ENCODE assay signal across 1 cellular context in the genomic region with DNA sequence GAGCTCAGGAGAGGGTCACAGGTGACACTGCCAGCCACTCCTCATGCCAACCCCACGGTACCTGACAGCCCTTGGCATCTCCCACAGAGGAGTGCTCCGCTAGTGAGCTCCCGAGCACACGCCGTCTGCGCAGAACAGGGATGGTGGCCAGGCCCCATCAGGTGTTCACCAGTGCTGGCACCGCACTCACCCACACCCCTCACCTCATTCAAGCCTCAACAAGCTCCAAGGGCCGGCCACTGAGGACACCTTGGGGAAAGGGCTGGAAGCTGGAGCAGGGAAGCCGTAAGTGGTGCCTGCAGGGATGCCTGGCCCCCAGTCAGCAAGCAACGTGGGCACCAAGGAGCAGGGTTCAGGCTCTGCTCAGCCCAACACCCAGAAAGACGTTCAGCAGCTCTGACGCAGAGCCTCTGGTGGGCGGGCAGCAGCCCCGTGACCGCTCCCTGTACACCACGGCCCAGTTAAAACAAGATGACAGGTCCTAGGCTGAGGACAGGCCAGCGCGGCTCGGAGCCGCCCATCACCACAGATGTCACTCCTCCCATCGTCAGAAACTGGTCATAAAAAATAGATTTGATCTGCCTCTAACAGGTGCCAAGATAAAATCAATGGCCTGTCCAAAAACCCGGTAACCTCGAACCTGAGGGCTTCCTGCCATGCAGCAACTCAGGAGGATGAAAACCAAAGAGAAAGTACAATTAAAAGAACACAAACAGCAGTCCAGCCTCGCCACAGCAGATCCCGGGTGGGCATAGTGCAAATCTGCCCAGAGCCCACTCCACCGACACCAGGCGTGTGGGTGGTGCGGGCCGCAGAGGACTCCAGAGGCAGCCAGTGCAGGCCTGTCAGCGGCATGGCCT.
TF ChIP-seq lines count a peak whose summit lies in the region.

No MANE protein-coding gene starts in this region.

TF ChIP-seq in GM23338, 12 proteins besides CTCF, POLR2A, EP300 and RAD21 (continued from another document):
- TF ChIP-seq, protein P1, sequence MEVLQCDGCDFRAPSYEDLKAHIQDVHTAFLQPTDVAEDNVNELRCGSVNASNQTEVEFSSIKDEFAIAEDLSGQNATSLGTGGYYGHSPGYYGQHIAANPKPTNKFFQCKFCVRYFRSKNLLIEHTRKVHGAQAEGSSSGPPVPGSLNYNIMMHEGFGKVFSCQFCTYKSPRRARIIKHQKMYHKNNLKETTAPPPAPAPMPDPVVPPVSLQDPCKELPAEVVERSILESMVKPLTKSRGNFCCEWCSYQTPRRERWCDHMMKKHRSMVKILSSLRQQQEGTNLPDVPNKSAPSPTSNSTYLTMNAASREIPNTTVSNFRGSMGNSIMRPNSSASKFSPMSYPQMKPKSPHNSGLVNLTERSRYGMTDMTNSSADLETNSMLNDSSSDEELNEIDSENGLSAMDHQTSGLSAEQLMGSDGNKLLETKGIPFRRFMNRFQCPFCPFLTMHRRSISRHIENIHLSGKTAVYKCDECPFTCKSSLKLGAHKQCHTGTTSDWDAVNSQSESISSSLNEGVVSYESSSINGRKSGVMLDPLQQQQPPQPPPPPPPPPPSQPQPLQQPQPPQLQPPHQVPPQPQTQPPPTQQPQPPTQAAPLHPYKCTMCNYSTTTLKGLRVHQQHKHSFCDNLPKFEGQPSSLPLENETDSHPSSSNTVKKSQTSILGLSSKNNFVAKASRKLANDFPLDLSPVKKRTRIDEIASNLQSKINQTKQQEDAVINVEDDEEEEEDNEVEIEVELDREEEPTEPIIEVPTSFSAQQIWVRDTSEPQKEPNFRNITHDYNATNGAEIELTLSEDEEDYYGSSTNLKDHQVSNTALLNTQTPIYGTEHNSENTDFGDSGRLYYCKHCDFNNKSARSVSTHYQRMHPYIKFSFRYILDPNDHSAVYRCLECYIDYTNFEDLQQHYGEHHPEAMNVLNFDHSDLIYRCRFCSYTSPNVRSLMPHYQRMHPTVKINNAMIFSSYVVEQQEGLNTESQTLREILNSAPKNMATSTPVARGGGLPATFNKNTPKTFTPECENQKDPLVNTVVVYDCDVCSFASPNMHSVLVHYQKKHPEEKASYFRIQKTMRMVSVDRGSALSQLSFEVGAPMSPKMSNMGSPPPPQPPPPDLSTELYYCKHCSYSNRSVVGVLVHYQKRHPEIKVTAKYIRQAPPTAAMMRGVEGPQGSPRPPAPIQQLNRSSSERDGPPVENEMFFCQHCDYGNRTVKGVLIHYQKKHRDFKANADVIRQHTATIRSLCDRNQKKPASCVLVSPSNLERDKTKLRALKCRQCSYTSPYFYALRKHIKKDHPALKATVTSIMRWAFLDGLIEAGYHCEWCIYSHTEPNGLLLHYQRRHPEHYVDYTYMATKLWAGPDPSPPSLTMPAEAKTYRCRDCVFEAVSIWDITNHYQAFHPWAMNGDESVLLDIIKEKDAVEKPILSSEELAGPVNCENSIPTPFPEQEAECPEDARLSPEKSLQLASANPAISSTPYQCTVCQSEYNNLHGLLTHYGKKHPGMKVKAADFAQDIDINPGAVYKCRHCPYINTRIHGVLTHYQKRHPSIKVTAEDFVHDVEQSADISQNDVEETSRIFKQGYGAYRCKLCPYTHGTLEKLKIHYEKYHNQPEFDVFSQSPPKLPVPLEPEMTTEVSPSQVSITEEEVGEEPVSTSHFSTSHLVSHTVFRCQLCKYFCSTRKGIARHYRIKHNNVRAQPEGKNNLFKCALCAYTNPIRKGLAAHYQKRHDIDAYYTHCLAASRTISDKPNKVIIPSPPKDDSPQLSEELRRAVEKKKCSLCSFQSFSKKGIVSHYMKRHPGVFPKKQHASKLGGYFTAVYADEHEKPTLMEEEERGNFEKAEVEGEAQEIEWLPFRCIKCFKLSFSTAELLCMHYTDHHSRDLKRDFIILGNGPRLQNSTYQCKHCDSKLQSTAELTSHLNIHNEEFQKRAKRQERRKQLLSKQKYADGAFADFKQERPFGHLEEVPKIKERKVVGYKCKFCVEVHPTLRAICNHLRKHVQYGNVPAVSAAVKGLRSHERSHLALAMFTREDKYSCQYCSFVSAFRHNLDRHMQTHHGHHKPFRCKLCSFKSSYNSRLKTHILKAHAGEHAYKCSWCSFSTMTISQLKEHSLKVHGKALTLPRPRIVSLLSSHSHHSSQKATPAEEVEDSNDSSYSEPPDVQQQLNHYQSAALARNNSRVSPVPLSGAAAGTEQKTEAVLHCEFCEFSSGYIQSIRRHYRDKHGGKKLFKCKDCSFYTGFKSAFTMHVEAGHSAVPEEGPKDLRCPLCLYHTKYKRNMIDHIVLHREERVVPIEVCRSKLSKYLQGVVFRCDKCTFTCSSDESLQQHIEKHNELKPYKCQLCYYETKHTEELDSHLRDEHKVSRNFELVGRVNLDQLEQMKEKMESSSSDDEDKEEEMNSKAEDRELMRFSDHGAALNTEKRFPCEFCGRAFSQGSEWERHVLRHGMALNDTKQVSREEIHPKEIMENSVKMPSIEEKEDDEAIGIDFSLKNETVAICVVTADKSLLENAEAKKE (CRISPR knock-in tag; IDR thresholded peaks at IDR 0.05), result no peak
- TF ChIP-seq, protein P2, sequence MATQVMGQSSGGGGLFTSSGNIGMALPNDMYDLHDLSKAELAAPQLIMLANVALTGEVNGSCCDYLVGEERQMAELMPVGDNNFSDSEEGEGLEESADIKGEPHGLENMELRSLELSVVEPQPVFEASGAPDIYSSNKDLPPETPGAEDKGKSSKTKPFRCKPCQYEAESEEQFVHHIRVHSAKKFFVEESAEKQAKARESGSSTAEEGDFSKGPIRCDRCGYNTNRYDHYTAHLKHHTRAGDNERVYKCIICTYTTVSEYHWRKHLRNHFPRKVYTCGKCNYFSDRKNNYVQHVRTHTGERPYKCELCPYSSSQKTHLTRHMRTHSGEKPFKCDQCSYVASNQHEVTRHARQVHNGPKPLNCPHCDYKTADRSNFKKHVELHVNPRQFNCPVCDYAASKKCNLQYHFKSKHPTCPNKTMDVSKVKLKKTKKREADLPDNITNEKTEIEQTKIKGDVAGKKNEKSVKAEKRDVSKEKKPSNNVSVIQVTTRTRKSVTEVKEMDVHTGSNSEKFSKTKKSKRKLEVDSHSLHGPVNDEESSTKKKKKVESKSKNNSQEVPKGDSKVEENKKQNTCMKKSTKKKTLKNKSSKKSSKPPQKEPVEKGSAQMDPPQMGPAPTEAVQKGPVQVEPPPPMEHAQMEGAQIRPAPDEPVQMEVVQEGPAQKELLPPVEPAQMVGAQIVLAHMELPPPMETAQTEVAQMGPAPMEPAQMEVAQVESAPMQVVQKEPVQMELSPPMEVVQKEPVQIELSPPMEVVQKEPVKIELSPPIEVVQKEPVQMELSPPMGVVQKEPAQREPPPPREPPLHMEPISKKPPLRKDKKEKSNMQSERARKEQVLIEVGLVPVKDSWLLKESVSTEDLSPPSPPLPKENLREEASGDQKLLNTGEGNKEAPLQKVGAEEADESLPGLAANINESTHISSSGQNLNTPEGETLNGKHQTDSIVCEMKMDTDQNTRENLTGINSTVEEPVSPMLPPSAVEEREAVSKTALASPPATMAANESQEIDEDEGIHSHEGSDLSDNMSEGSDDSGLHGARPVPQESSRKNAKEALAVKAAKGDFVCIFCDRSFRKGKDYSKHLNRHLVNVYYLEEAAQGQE (IDR thresholded peaks at IDR 0.05; ENCODE audit: unreplicated experiment), result no peak
- TF ChIP-seq, protein P3, sequence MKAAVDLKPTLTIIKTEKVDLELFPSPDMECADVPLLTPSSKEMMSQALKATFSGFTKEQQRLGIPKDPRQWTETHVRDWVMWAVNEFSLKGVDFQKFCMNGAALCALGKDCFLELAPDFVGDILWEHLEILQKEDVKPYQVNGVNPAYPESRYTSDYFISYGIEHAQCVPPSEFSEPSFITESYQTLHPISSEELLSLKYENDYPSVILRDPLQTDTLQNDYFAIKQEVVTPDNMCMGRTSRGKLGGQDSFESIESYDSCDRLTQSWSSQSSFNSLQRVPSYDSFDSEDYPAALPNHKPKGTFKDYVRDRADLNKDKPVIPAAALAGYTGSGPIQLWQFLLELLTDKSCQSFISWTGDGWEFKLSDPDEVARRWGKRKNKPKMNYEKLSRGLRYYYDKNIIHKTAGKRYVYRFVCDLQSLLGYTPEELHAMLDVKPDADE (IDR thresholded peaks at IDR 0.05), result no peak
- TF ChIP-seq NANOG (IDR thresholded peaks at IDR 0.05; ENCODE audit: borderline replicate concordance) (no peak), EZH2 (IDR thresholded peaks at IDR 0.05; ENCODE audit: low read depth, unreplicated experiment) (no peak)
TF ChIP-seq in GM23338: peak in this region for 0.
